ENCODE assay signal across 32 cellular contexts in the genomic region with DNA sequence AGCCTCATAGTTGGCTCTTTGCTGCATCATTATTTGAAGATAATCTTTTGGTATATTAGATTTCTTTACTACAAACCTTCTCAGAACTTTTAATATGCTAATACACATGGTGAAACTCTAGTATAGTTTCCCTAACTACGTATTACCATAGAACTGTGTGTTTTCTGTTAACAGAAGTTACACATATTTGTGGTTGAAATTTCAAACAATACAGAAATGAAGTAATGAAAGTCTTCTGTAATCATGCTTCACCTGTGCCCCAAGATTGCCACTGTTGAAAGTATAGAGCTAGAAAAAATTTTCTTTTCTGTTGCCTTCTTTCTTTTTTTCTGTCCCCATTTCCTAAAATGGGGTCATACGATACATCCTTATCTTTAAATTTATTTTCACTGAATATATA.
"Had no signal": no experiment of that assay in that cellular context is flagged by ENCODE, and none has a peak within 500 bp of the region (broad histone marks: within the 10 kb centered on the region; RNA-seq: fewer than 3 reads in every experiment).

No MANE protein-coding gene starts in this region.

- ATAC-seq: activated CD8-positive, alpha-beta T cell treated with anti-CD3 and anti-CD28 coated beads for 36 hours; activated T-cell treated with anti-CD3 and anti-CD28 coated beads, Interleukin-2, amount 50 U/mL, for 72 hours; activated T-helper 17 cell treated with anti-CD3 and anti-CD28 coated beads, Interleukin-2, amount 50 U/mL, for 72 hours; PC-3 had no signal

- H3K4me3 Mint-ChIP-seq: activated CD4-positive, alpha-beta T cell treated with anti-CD3 and anti-CD28 coated beads, Interleukin-2, amount 10 ng/mL, durations not matched to agents 24 days and 14 days; activated CD8-positive, alpha-beta T cell treated with anti-CD3 and anti-CD28 coated beads for 36 hours; activated naive CD8-positive, alpha-beta T cell treated with anti-CD3 and anti-CD28 coated beads for 36 hours; activated T-cell treated with anti-CD3 and anti-CD28 coated beads, Interleukin-2, amount 50 U/mL, for 72 hours; activated T-helper 17 cell treated with anti-CD3 and anti-CD28 coated beads, Interleukin-2, amount 50 U/mL, for 72 hours; central memory CD8-positive, alpha-beta T cell had no signal

- H3K36me3 Mint-ChIP-seq: activated naive CD8-positive, alpha-beta T cell treated with anti-CD3 and anti-CD28 coated beads for 36 hours had no signal

- H3K9me3 ChIP-seq: ascending aorta, Peyer's patch, SK-N-SH had no signal

- H3K9me3 Mint-ChIP-seq: activated CD4-positive, alpha-beta T cell treated with anti-CD3 and anti-CD28 coated beads, Interleukin-2, amount 10 ng/mL, durations not matched to agents 24 days and 14 days; activated CD8-positive, alpha-beta T cell treated with anti-CD3 and anti-CD28 coated beads for 36 hours; activated naive CD8-positive, alpha-beta T cell treated with anti-CD3 and anti-CD28 coated beads for 36 hours; activated T-cell treated with anti-CD3 and anti-CD28 coated beads, Interleukin-2, amount 50 U/mL, for 72 hours; activated T-helper 17 cell treated with anti-CD3 and anti-CD28 coated beads, Interleukin-2, amount 50 U/mL, for 72 hours; central memory CD8-positive, alpha-beta T cell had no signal

- H3K36me3 ChIP-seq: ascending aorta, cardiac muscle cell, Peyer's patch had no signal

- DNase-seq: activated CD4-positive, alpha-beta T cell treated with anti-CD3 and anti-CD28 coated beads, Interleukin-2, amount 10 ng/mL, durations not matched to agents 24 days and 14 days; activated CD4-positive, alpha-beta T cell treated with anti-CD3 and anti-CD28 coated beads, Interleukin-2, amount 50 U/mL, for 4 hours; activated CD8-positive, alpha-beta T cell treated with anti-CD3 and anti-CD28 coated beads for 36 hours; activated effector memory CD4-positive, alpha-beta T cell treated with anti-CD3 and anti-CD28 coated beads, Interleukin-2, amount 50 U/mL, for 16 hours; activated naive CD4-positive, alpha-beta T cell; activated naive CD4-positive, alpha-beta T cell treated with anti-CD3 and anti-CD28 coated beads, Interleukin-2, amount 50 U/mL, for 16 hours; activated naive CD8-positive, alpha-beta T cell treated with anti-CD3 and anti-CD28 coated beads for 36 hours; activated T-cell treated with anti-CD3 and anti-CD28 coated beads, Interleukin-2, amount 50 U/mL, for 1 hour; activated T-cell treated with anti-CD3 and anti-CD28 coated beads, Interleukin-2, amount 50 U/mL, for 72 hours; amygdala; Karpas-422; NCI-H1105; NCI-H1436; NCI-H1694; NCI-H1930; NCI-H510A; NCI-H748 treated with DMSO at 0.1 percent for 48 hours; NK-92 treated with Interleukin-12 subunit alpha and Interleukin-12 subunit beta, amount 100 ng/mL, for 24 hours; PC-3; Peyer's patch; RPMI8226; SHP77 treated with DMSO at 0.1 percent for 48 hours; SK-N-SH; SW 1271; T-helper 1 cell; T1000; WERI-Rb-1 had no signal

- H3K27ac ChIP-seq: ascending aorta, Peyer's patch, SJSA1, WERI-Rb-1 had no signal

- H3K9ac ChIP-seq: SK-N-SH had no signal

- H3K4me3 ChIP-seq: ascending aorta, cardiac muscle cell, Peyer's patch, SJSA1 had no signal

- H3K4me2 ChIP-seq: SK-N-SH had no signal

- H3K4me1 ChIP-seq: SJSA1 had no signal

- H3K27me3 ChIP-seq: ascending aorta, cardiac muscle cell, Peyer's patch, SJSA1 had no signal

- H3K27ac Mint-ChIP-seq: activated CD4-positive, alpha-beta T cell treated with anti-CD3 and anti-CD28 coated beads, Interleukin-2, amount 10 ng/mL, durations not matched to agents 24 days and 14 days; activated CD8-positive, alpha-beta T cell treated with anti-CD3 and anti-CD28 coated beads for 36 hours; activated naive CD8-positive, alpha-beta T cell treated with anti-CD3 and anti-CD28 coated beads for 36 hours; activated T-cell treated with anti-CD3 and anti-CD28 coated beads, Interleukin-2, amount 50 U/mL, for 72 hours; activated T-helper 17 cell treated with anti-CD3 and anti-CD28 coated beads, Interleukin-2, amount 50 U/mL, for 72 hours had no signal

- H3K27me3 Mint-ChIP-seq: activated T-helper 17 cell treated with anti-CD3 and anti-CD28 coated beads, Interleukin-2, amount 50 U/mL, for 72 hours; central memory CD8-positive, alpha-beta T cell had no signal
